In genomic region chr12:5733136-5733755, GRCh38 we compare ENCODE assay signal across 18 cellular contexts.
"Had no signal": no experiment of that assay in that cellular context is flagged by ENCODE, and none has a peak within 500 bp of the region (broad histone marks: within the 10 kb centered on the region; RNA-seq: fewer than 3 reads in every experiment).

No MANE protein-coding gene starts in this region.

- DNase-seq: activated CD4-positive, alpha-beta T cell treated with anti-CD3 and anti-CD28 coated beads, Interleukin-2, amount 50 U/mL, for 1 hour; activated CD4-positive, CD25-positive, alpha-beta regulatory T cell; activated effector memory CD4-positive, alpha-beta T cell treated with anti-CD3 and anti-CD28 coated beads, Interleukin-2, amount 50 U/mL, for 16 hours; activated T-cell treated with anti-CD3 and anti-CD28 coated beads, Interleukin-2, amount 50 U/mL, for 4 hours; amniotic stem cell; dorsolateral prefrontal cortex; left colon; mucosa of descending colon; naive thymus-derived CD8-positive, alpha-beta T cell; right lobe of liver; spleen; stimulated activated CD4-positive, alpha-beta T cell treated with anti-CD3 and anti-CD28 coated beads, Interleukin-1b, Interleukin-23, amount 100 ng/mL, for 48 hours; stimulated activated naive B cell treated with anti-CD40 and anti-IgM and Interleukin-4, amounts not matched to agents 10 μg/mL and 1 μg/mL and 100 μg/mL, for 72 hours; substantia nigra; trophoblast cell had no signal

- H3K4me3 ChIP-seq: dorsolateral prefrontal cortex, mucosa of descending colon, prostate gland, right lobe of liver, spleen had no signal

- H3K27me3 ChIP-seq: dorsolateral prefrontal cortex, neutrophil, right lobe of liver, spleen had no signal

- ATAC-seq: activated naive CD4-positive, alpha-beta T cell treated with anti-CD3 and anti-CD28 coated beads, Interleukin-2, amount 50 U/mL, for 72 hours; activated T-cell treated with anti-CD3 and anti-CD28 coated beads, Interleukin-2, amount 50 U/mL, for 4 hours; left colon; mucosa of descending colon; naive thymus-derived CD8-positive, alpha-beta T cell; right lobe of liver; stimulated activated naive B cell treated with anti-CD40 and anti-IgM and Interleukin-4, amounts not matched to agents 10 μg/mL and 1 μg/mL and 100 μg/mL, for 72 hours had no signal

- H3K9me3 ChIP-seq: mucosa of descending colon, neutrophil, prostate gland, right lobe of liver, spleen had no signal

- H3K36me3 ChIP-seq: neutrophil, prostate gland, right lobe of liver, spleen had no signal

- H3K4me1 ChIP-seq: prostate gland, right lobe of liver, spleen had no signal

- H3K27ac ChIP-seq: dorsolateral prefrontal cortex, neutrophil, prostate gland, right lobe of liver, spleen had no signal
